Comparison of ENCODE assay signal across 1 cellular context in the genomic region with DNA sequence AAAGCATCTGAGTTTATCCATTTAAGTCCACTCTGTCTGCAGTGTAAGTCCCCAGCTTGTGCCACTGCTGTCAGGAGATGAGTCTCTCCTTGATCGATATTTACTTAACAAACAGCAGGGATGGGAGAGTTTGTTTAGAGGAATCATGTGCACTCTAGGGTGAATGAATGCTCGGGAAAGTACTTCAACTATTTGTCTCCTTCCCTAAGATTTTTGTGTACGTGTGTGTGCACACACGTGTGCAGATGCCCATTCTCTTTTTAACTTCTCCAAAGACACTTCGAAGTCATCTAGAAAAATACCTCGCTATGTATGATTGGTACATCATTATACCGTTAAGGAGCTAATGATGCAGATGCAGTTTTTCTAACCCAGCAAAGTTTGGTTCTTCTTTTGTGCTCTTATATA.
TF ChIP-seq lines count a peak whose summit lies in the region.

No MANE protein-coding gene starts in this region.

TF ChIP-seq in HepG2, 621 proteins besides CTCF, POLR2A, EP300 and RAD21 (continued from another document and continues in another):
- TF ChIP-seq ZNF792 (CRISPR knock-in tag; IDR thresholded peaks at IDR 0.05) (peak; percentile 78; the same call in 1 of the 2 replicates), HDAC1 (CRISPR knock-in tag; IDR thresholded peaks at IDR 0.05) (peak; percentile 73), ZBTB34 (CRISPR knock-in tag; IDR thresholded peaks at IDR 0.05) (no peak), ZNF24 (IDR thresholded peaks at IDR 0.05) (peak; percentile 89), PAF1 (CRISPR knock-in tag; IDR thresholded peaks at IDR 0.05) (peak; percentile 19; the same call in 1 of the 2 replicates), MED13 (CRISPR knock-in tag; IDR thresholded peaks at IDR 0.05) (0 out of 2 replicates have a peak, but pooled peaks have one; percentile 50), TCF7 (IDR thresholded peaks at IDR 0.05; ENCODE audit: low read depth) (peak; percentile 75), HHEX (CRISPR knock-in tag; IDR thresholded peaks at IDR 0.05) (peak; percentile 52), ZBTB39 (CRISPR knock-in tag; IDR thresholded peaks at IDR 0.05) (0 out of 2 replicates have a peak, but pooled peaks have one; percentile 27), ZNF878 (CRISPR knock-in tag; IDR thresholded peaks at IDR 0.05) (peak; percentile 35; the same call in 1 of the 2 replicates), MXD4 (CRISPR knock-in tag; IDR thresholded peaks at IDR 0.05) (0 out of 2 replicates have a peak, but pooled peaks have one; percentile 41), BHLHE40 (IDR thresholded peaks at IDR 0.05; ENCODE audit: low read length) (peak; percentile 55; the same call in 1 of the 2 replicates), ZNF205 (CRISPR knock-in tag; IDR thresholded peaks at IDR 0.05) (peak; percentile 62; the same call in 1 of the 2 replicates), THAP11 (CRISPR knock-in tag; IDR thresholded peaks at IDR 0.05) (peak; percentile 46), FOXP1 (IDR thresholded peaks at IDR 0.05) (no peak), FOXP1 (CRISPR knock-in tag; IDR thresholded peaks at IDR 0.05) (peak; percentile 88), ONECUT2 (CRISPR knock-in tag; IDR thresholded peaks at IDR 0.05) (peak; percentile 90), STAG1 (CRISPR knock-in tag; IDR thresholded peaks at IDR 0.05) (peak; percentile 22; the same call in 1 of the 2 replicates), ZNF710 (CRISPR knock-in tag; IDR thresholded peaks at IDR 0.05; ENCODE audit: borderline replicate concordance) (0 out of 2 replicates have a peak, but pooled peaks have one; percentile 46), KLF11 (CRISPR knock-in tag; IDR thresholded peaks at IDR 0.05) (no peak), MEIS2 (CRISPR knock-in tag; IDR thresholded peaks at IDR 0.05) (0 out of 2 replicates have a peak, but pooled peaks have one; percentile 65), SRY (CRISPR knock-in tag; IDR thresholded peaks at IDR 0.05) (no peak), ZNF431 (CRISPR knock-in tag; IDR thresholded peaks at IDR 0.05; ENCODE audit: borderline replicate concordance, low read depth) (0 out of 2 replicates have a peak, but pooled peaks have one; percentile 9), HNRNPUL1 (IDR thresholded peaks at IDR 0.05; ENCODE audit: low read depth, low read length) (no peak), NR2F6 (IDR thresholded peaks at IDR 0.05) (peak; percentile 63), NR2F6 (CRISPR knock-in tag; IDR thresholded peaks at IDR 0.05) (peak; percentile 73), ZMYM3 (CRISPR knock-in tag; IDR thresholded peaks at IDR 0.05) (peak; percentile 48; the same call in 1 of the 2 replicates), ZNF614 (CRISPR knock-in tag; IDR thresholded peaks at IDR 0.05; ENCODE audit: borderline replicate concordance) (0 out of 2 replicates have a peak, but pooled peaks have one; percentile 55), DRAP1 (CRISPR knock-in tag; IDR thresholded peaks at IDR 0.05) (peak; percentile 38; the same call in 1 of the 2 replicates), FOXA3 (CRISPR knock-in tag; IDR thresholded peaks at IDR 0.05) (peak; percentile 95), ZNF841 (CRISPR knock-in tag; IDR thresholded peaks at IDR 0.05; ENCODE audit: borderline replicate concordance) (no peak), JDP2 (CRISPR knock-in tag; IDR thresholded peaks at IDR 0.05; ENCODE audit: borderline replicate concordance) (no peak), IRF2 (CRISPR knock-in tag; IDR thresholded peaks at IDR 0.05) (peak; percentile 83), HMG20A (CRISPR knock-in tag; IDR thresholded peaks at IDR 0.05; ENCODE audit: borderline replicate concordance) (peak; percentile 94), RBAK (CRISPR knock-in tag; IDR thresholded peaks at IDR 0.05) (no peak), NFE2L1 (CRISPR knock-in tag; IDR thresholded peaks at IDR 0.05; ENCODE audit: borderline replicate concordance) (no peak), ARNTL (CRISPR knock-in tag; IDR thresholded peaks at IDR 0.05) (peak; percentile 49; the same call in 1 of the 2 replicates), RCOR2 (CRISPR knock-in tag; IDR thresholded peaks at IDR 0.05) (peak; percentile 87), PAXIP1 (CRISPR knock-in tag; conservative IDR thresholded peaks at IDR 0.05) (peak; percentile 74), ZBTB43 (CRISPR knock-in tag; conservative IDR thresholded peaks at IDR 0.05) (peak; percentile 86), ZBTB25 (CRISPR knock-in tag; IDR thresholded peaks at IDR 0.05) (peak; percentile 51; the same call in 1 of the 2 replicates), TBL1XR1 (IDR thresholded peaks at IDR 0.05; ENCODE audit: borderline replicate concordance, low read length, partially characterized antibody) (peak; percentile 13), ZNF790 (CRISPR knock-in tag; IDR thresholded peaks at IDR 0.05; ENCODE audit: borderline replicate concordance) (no peak), ZNF101 (CRISPR knock-in tag; IDR thresholded peaks at IDR 0.05; ENCODE audit: borderline replicate concordance, low read depth) (no peak)
- TF ChIP-seq, protein P1, sequence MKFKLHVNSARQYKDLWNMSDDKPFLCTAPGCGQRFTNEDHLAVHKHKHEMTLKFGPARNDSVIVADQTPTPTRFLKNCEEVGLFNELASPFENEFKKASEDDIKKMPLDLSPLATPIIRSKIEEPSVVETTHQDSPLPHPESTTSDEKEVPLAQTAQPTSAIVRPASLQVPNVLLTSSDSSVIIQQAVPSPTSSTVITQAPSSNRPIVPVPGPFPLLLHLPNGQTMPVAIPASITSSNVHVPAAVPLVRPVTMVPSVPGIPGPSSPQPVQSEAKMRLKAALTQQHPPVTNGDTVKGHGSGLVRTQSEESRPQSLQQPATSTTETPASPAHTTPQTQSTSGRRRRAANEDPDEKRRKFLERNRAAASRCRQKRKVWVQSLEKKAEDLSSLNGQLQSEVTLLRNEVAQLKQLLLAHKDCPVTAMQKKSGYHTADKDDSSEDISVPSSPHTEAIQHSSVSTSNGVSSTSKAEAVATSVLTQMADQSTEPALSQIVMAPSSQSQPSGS (CRISPR knock-in tag; IDR thresholded peaks at IDR 0.05): peak; percentile 62; the same call in 1 of the 2 replicates
